In genomic region chr14:89418452-89418851, GRCh38 we compare ENCODE assay signal across 9 cellular contexts. TPM values are rescaled to one million over a fixed set of nuclear protein-coding genes. Genes with fewer than 3 reads are reported as not detected.
DNase-seq lines count a peak whose midpoint lies in the region; ATAC-seq, FAIRE-seq and TF ChIP-seq lines count a peak whose summit lies in the region.
"Had no signal": no experiment of that assay in that cellular context is flagged by ENCODE, and none has a peak within 500 bp of the region (broad histone marks: within the 10 kb centered on the region; RNA-seq: fewer than 3 reads in every experiment).

No MANE protein-coding gene starts in this region.

- H3K9me3 ChIP-seq in CD8-positive, alpha-beta T cell (ENCODE audit: low read length) = no peaks in the 10 kb centered on the region
- no peaks in the 10 kb centered on the region for H3K9me3 ChIP-seq in IMR-90 (ENCODE audit: control insufficient read depth, insufficient read depth, low read length)

- H3K9me1 ChIP-seq in IMR-90 (ENCODE audit: insufficient read depth, low read length) = peaks cover 6% of the 10 kb centered on the region

- H2BK120ac ChIP-seq in IMR-90 (ENCODE audit: low read depth, low read length) = peak overlapping the region; percentile 61; the same call in 1 of the 2 replicates

- POLR2A ChIA-PET in CD8-positive, alpha-beta T cell (lab: Charles Lee) = interaction anchor here (0.7 to 2.1 kb wide), 2 partner anchors 11 to 53 kb away, joined by 4 to 13 read pairs; no protein-coding TSS in a partner anchor
- POLR2A ChIA-PET in IMR-90 (lab: Charles Lee; ENCODE audit: unreplicated experiment) = no interaction called here

- H3K36me3 Mint-ChIP-seq in CD8-positive, alpha-beta T cell = peaks cover 13% of the 10 kb centered on the region
- peaks cover under 1% of the 10 kb centered on the region for H3K36me3 Mint-ChIP-seq in nephron progenitor cell (ENCODE audit: low read depth)

- no peak overlapping the region for H3K18ac ChIP-seq in IMR-90 (ENCODE audit: low read depth, low read length)

- 86% methylated on average over 2 of the region's 7 CpGs; no CpG with 5 or more reads in 1 of the 2 experiments for WGBS in IMR-90 (ENCODE audit: extremely low coverage in 2 of 2, insufficient read length in 1 of 2), 2 experiments

- H4K20me1 ChIP-seq in IMR-90 (ENCODE audit: insufficient read depth, low read length) = no peaks in the 10 kb centered on the region

- H4K91ac ChIP-seq in IMR-90 (ENCODE audit: insufficient read depth, low read depth, low read length) = peak overlapping the region; percentile 74; the same call in 1 of the 2 replicates

- no peak overlapping the region for H3K9ac ChIP-seq in IMR-90 (ENCODE audit: low read depth, low read length)

- CTCF ChIA-PET in CD8-positive, alpha-beta T cell (lab: Charles Lee) = interaction anchor here (0.8 to 1.0 kb wide), 4 partner anchors 12 to 351 kb away, joined by 3 to 4 read pairs (median 3); no protein-coding TSS in a partner anchor
- CTCF ChIA-PET in IMR-90 (lab: Yijun Ruan, JAX) = no interaction called here

- H3K56ac ChIP-seq in IMR-90 (ENCODE audit: extremely low read depth, insufficient read depth, low read length) = no peak overlapping the region

- H3K4me3 ChIP-seq in CD8-positive, alpha-beta T cell (ENCODE audit: low read depth, low read length) = peak overlapping the region; percentile 93
- H3K4me3 ChIP-seq in IMR-90 (ENCODE audit: insufficient read depth, low read depth, low read length) (no peak overlapping the region), bronchial epithelial cell (ENCODE audit: low read depth, low read length) (no peak overlapping the region)

- peak overlapping the region; percentile 88 for H2AK5ac ChIP-seq in IMR-90 (ENCODE audit: low read depth, low read length)

- H4K8ac ChIP-seq in IMR-90 (ENCODE audit: low read depth in 2 of 2, low read length in 2 of 2) = peak overlapping the region in 1 of 2 experiments; percentile 98; a peak in 1 of 4 replicates

- H3K27me3 Mint-ChIP-seq in CD8-positive, alpha-beta T cell (ENCODE audit: low read depth) = no peaks in the 10 kb centered on the region
- H3K27me3 Mint-ChIP-seq in nephron progenitor cell (ENCODE audit: low read depth, poor library complexity) = peaks cover 13% of the 10 kb centered on the region

- H2BK5ac ChIP-seq in IMR-90 (ENCODE audit: low read depth, low read length, poor library complexity, severe bottlenecking) = no peak overlapping the region

- H3K4ac ChIP-seq in IMR-90 (ENCODE audit: low read depth, low read length) = peak overlapping the region; percentile 77

- H2AK9ac ChIP-seq in IMR-90 (replicated peaks; ENCODE audit: low read depth, low read length, poor library complexity) = no peak overlapping the region

- dilution Hi-C loops in IMR-90 (cut with HindIII; ENCODE audit: low sequenced_read_pairs, unreplicated experiment) = no loop called here

- intact Hi-C loops in CD8-positive, alpha-beta T cell (cut with DNase I, micrococcal nuclease) = loop anchor here (1.0 to 10.0 kb wide), 11 partner anchors 12 to 1424 kb away; partner anchors contain the start of genes CALM1 (in 1 of the 2), EML5 (in 1 of the 2) and GALC (in 1 of the 2)
- intact Hi-C loops in IMR-90 (cut with micrococcal nuclease) = loop anchor here (5.0 to 10.0 kb wide), 4 partner anchors 114 to 429 kb away; no protein-coding TSS in a partner anchor

- FAIRE-seq in bronchial epithelial cell (lab: Jason Lieb, UNC) = peak; percentile 60

- H2AFZ ChIP-seq in IMR-90 (replicated peaks; ENCODE audit: low read length, poor library complexity) = no peak overlapping the region

- no peaks in the 10 kb centered on the region for H3K36me3 ChIP-seq in CD8-positive, alpha-beta T cell (ENCODE audit: insufficient read depth, low read length)
- H3K36me3 ChIP-seq in IMR-90 (ENCODE audit: control insufficient read depth, insufficient read depth, low read length) (peaks cover 4% of the 10 kb centered on the region; the same call in 1 of the 2 replicates), bronchial epithelial cell (ENCODE audit: control insufficient read depth, insufficient read depth, low read length) (no peaks in the 10 kb centered on the region)

- peak overlapping the region; percentile 0; the same call in 1 of the 2 replicates for H3K4me2 ChIP-seq in IMR-90 (ENCODE audit: low read depth, low read length)

- peak in 3 of 7 experiments; percentile 16 to 24 (median 20) for DNase-seq in CD8-positive, alpha-beta T cell
- DNase-seq in IMR-90 = no peak
- DNase-seq in bronchial epithelial cell (ENCODE audit: low read depth) = no peak
- peak; percentile 15 for DNase-seq in nephron progenitor cell
- DNase-seq in amygdala (lab: John Stamatoyannopoulos, UW) = no peak
- DNase-seq: NCI-H2029 had no signal

- H3K4me1 ChIP-seq in CD8-positive, alpha-beta T cell (ENCODE audit: insufficient read depth, low read length) = peaks cover 34% of the 10 kb centered on the region
- H3K4me1 ChIP-seq in IMR-90 (ENCODE audit: control insufficient read depth, insufficient read depth, low read length) = peaks cover 16% of the 10 kb centered on the region

- peak overlapping the region; percentile 93 for H3K27ac Mint-ChIP-seq in CD8-positive, alpha-beta T cell
- H3K27ac Mint-ChIP-seq in nephron progenitor cell = no peak overlapping the region

- peak overlapping the region; percentile 59 for H3K27ac ChIP-seq in CD8-positive, alpha-beta T cell (ENCODE audit: low read depth, low read length)
- no peak overlapping the region for H3K27ac ChIP-seq in IMR-90 (ENCODE audit: insufficient read depth, low read length)

- peak; percentile 4 for ATAC-seq in CD8-positive, alpha-beta T cell
- ATAC-seq in IMR-90 (ENCODE audit: low read depth) (no peak), GM18873 (IDR thresholded peaks at IDR 0.05; ENCODE audit: low FRiP score, unreplicated experiment) (no peak), GM21360 (IDR thresholded peaks at IDR 0.05; ENCODE audit: unreplicated experiment) (no peak), GM18861 (IDR thresholded peaks at IDR 0.05; ENCODE audit: unreplicated experiment) (no peak)

- H4K5ac ChIP-seq in IMR-90 (ENCODE audit: low read depth, low read length) = peak overlapping the region; percentile 8

- H3K4me1 Mint-ChIP-seq in CD8-positive, alpha-beta T cell (ENCODE audit: low read depth) = peaks cover 54% of the 10 kb centered on the region
- H3K4me1 Mint-ChIP-seq in nephron progenitor cell = peaks cover 41% of the 10 kb centered on the region

- TF ChIP-seq RAD21 in IMR-90 (IDR thresholded peaks at IDR 0.05; ENCODE audit: low read length) = no peak

- peak overlapping the region; percentile 89 for H3K4me3 Mint-ChIP-seq in CD8-positive, alpha-beta T cell
- peak overlapping the region; percentile 89 for H3K4me3 Mint-ChIP-seq in nephron progenitor cell

- in situ Hi-C loops in IMR-90 (cut with MboI; ENCODE audit: low sequenced_read_pairs) = no loop called here

- no peaks in the 10 kb centered on the region for H3K9me3 Mint-ChIP-seq in CD8-positive, alpha-beta T cell
- no peaks in the 10 kb centered on the region for H3K9me3 Mint-ChIP-seq in nephron progenitor cell

- TF ChIP-seq CTCF in CD8-positive, alpha-beta T cell (IDR thresholded peaks at IDR 0.05) = no peak
- TF ChIP-seq CTCF in IMR-90 (conservative IDR thresholded peaks at IDR 0.05; ENCODE audit: low read depth, low read length) = no peak
- no peak for TF ChIP-seq CTCF in bronchial epithelial cell (IDR thresholded peaks at IDR 0.05; ENCODE audit: insufficient read depth, low read length, severe bottlenecking)
- TF ChIP-seq CTCF in nephron progenitor cell (IDR thresholded peaks at IDR 0.05) = no peak

- peak overlapping the region; percentile 3; the same call in 1 of the 2 replicates for H3K23ac ChIP-seq in IMR-90 (ENCODE audit: low read depth, low read length)

- 0 out of 2 replicates have a peak overlapping the region, but pooled peaks have one; percentile 65 for H3K14ac ChIP-seq in IMR-90 (replicated peaks; ENCODE audit: low read depth, low read length)

- peak overlapping the region; percentile 36; the same call in 1 of the 2 replicates for H2BK20ac ChIP-seq in IMR-90 (ENCODE audit: low read depth, low read length)

- H2BK15ac ChIP-seq in IMR-90 (ENCODE audit: low read depth, low read length) = peak overlapping the region; percentile 9; the same call in 1 of the 3 replicates

- no peak for TF ChIP-seq POLR2A in IMR-90 (IDR thresholded peaks at IDR 0.05; ENCODE audit: low read depth, low read length)

- no peaks in the 10 kb centered on the region for H3K27me3 ChIP-seq in CD8-positive, alpha-beta T cell (ENCODE audit: insufficient read depth, low read length)
- H3K27me3 ChIP-seq in IMR-90 (ENCODE audit: control insufficient read depth, insufficient read depth, low read length) (no peaks in the 10 kb centered on the region), bronchial epithelial cell (ENCODE audit: control insufficient read depth, insufficient read depth, low read length) (no peaks in the 10 kb centered on the region)

- peaks cover 24 to 56% of the 10 kb centered on the region in 2 experiments for H3K79me1 ChIP-seq in IMR-90 (ENCODE audit: low read depth in 1 of 2, low read length in 2 of 2)

- no TSS peak for BruUV-seq in IMR-90 (replicated peaks; lab: Mats Ljungman, UMichigan)

TF ChIP-seq in IMR-90, 13 proteins besides CTCF, POLR2A, EP300 and RAD21:
- TF ChIP-seq MAZ (IDR thresholded peaks at IDR 0.05; ENCODE audit: borderline replicate concordance, low read depth, low read length) (no peak), USF2 (IDR thresholded peaks at IDR 0.05; ENCODE audit: low read depth, low read length) (no peak), RFX5 (IDR thresholded peaks at IDR 0.05; ENCODE audit: low read depth, low read length) (no peak), NFE2L2 (IDR thresholded peaks at IDR 0.05; ENCODE audit: low read depth, low read length) (no peak), BHLHE40 (IDR thresholded peaks at IDR 0.05; ENCODE audit: low read depth, low read length) (no peak), MAFK (IDR thresholded peaks at IDR 0.05; ENCODE audit: low read depth, low read length) (no peak), CEBPB (IDR thresholded peaks at IDR 0.05; ENCODE audit: low read depth, low read length) (no peak)

RNA-seq across cellular contexts. Expression of gene FOXN3, which starts 1.4 kb away (rescaled TPM):
- total RNA-seq in CD8-positive, alpha-beta T cell = 100 to 1,000 TPM; 134 to 139 TPM
- total RNA-seq in IMR-90 (2012; rRNA removed) = 32.5 and 33.7 TPM in 2 replicates
- polyA plus RNA-seq in IMR-90 (2012; rRNA removed) = 22.6 and 23.5 TPM in 2 replicates
- polyA plus RNA-seq in IMR-90 (2012; cell fraction: cytosol; rRNA removed) = 13.7 and 16.8 TPM in 2 replicates
- 13.3 and 17.3 TPM in 2 replicates for polyA plus RNA-seq in IMR-90 (2012; cell fraction: nucleus; rRNA removed; ENCODE audit: low replicate concordance)
- total RNA-seq in bronchial epithelial cell = 5.8 and 7.8 TPM in 2 replicates
